ENCODE assay signal across 8 cellular contexts in the genomic region with DNA sequence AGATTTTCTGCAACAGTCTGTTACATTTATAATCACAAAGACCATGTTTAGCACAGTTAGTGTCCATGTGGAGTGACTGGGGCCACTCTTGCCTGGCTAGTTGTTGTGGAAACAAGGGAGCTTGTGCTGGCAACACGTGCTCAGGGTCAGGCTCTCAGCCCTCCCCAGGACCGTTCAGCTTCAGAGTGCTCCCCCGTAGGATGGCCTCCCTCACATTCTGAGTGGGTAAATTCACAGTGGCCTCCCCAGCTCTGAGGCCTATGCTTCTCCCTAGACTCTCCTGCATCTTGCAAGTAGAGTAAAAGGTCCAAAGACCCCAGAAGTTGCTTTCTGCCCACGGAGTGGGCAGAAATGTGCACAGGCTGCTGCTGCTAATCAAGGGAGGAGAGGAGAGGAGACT.
"Had no signal": no experiment of that assay in that cellular context is flagged by ENCODE, and none has a peak within 500 bp of the region (broad histone marks: within the 10 kb centered on the region; RNA-seq: fewer than 3 reads in every experiment).

No MANE protein-coding gene starts in this region.

- H3K4me3 ChIP-seq: hepatocyte had no signal

- H3K4me1 ChIP-seq: parathyroid adenoma had no signal

- H3K27ac ChIP-seq: epithelial cell of prostate, hepatocyte, parathyroid adenoma had no signal

- DNase-seq: activated naive CD4-positive, alpha-beta T cell; aorta; kidney; stimulated activated naive CD4-positive, alpha-beta T cell; T1000 had no signal

- H3K27me3 ChIP-seq: hepatocyte had no signal
